8 cellular contexts compared by ENCODE assay signal in genomic region chr7:103296901-103297836, GRCh38. TPM values are rescaled to one million over a fixed set of nuclear protein-coding genes. Genes with fewer than 3 reads are reported as not detected.
DNase-seq lines count a peak whose midpoint lies in the region; TF ChIP-seq lines count a peak whose summit lies in the region.

Gene PMPCB (plus strand): TSS chr7:103297435. CDS start chr7:103297460, 25 bp downstream.

- peak; percentile 82 for DNase-seq in GDM1 (lab: John Stamatoyannopoulos, UW)
- peak; percentile 93 to 96 for DNase-seq in HAP-1 (ENCODE audit: low spot score in 2 of 2)
- DNase-seq in MG63 = peak; percentile 86
- peak; percentile 65 for DNase-seq in SHP77 treated with DMSO at 0.1 percent for 48 hours (lab: John Stamatoyannopoulos, UW)
- peak; percentile 68 for DNase-seq in activated gamma-delta T cell (lab: John Stamatoyannopoulos, UW)
- peak; percentile 87 for DNase-seq in fibroblast of the conjunctiva (ENCODE audit: low read depth)
- peak; percentile 97 for DNase-seq in stomach

- in situ Hi-C loops in HAP-1 (cut with MboI; ENCODE audit: low sequenced_read_pairs) = no loop called here

- TF ChIP-seq CTCF in neural cell (IDR thresholded peaks at IDR 0.05; ENCODE audit: poor library complexity, severe bottlenecking) (peak; percentile 97), stomach (IDR thresholded peaks at IDR 0.05) (peak in 6 of 7 experiments; percentile 35 to 99 (median 96))

- H3K9me3 ChIP-seq in HAP-1 (no peaks in the 10 kb centered on the region), MG63 (no peaks in the 10 kb centered on the region), neural cell (ENCODE audit: low read length) (no peaks in the 10 kb centered on the region), stomach (no peaks in the 10 kb centered on the region)

- peak; percentile 69 for TF ChIP-seq RAD21 in neural cell (conservative IDR thresholded peaks at IDR 0.05)

- H4K20me1 ChIP-seq in neural cell (ENCODE audit: insufficient read depth) = no peaks in the 10 kb centered on the region

- H3K4me3 ChIP-seq in HAP-1 (peak within 1 kb of the TSS; percentile 95), MG63 (peak within 1 kb of the TSS; percentile 84), neural cell (ENCODE audit: low read length) (peak within 1 kb of the TSS; percentile 92), stomach (peak within 1 kb of the TSS; percentile 69 to 94 (median 76))

- peaks cover 14% of the 10 kb centered on the region for H3K4me1 ChIP-seq in HAP-1
- peaks cover 11 to 39% (median 21%) of the 10 kb centered on the region in 4 donors for H3K4me1 ChIP-seq in stomach

- H3K27ac ChIP-seq in neural cell (ENCODE audit: low read length) = peak within 1 kb of the TSS; percentile 83
- H3K27ac ChIP-seq in stomach = peak within 1 kb of the TSS; percentile 82 to 89 (median 88)

- peak within 1 kb of the TSS; percentile 74 for H2AFZ ChIP-seq in neural cell (ENCODE audit: low read depth, low read length)

- peak within 1 kb of the TSS; percentile 97 for H3K4me2 ChIP-seq in neural cell (ENCODE audit: low read length)

- no peaks in the 10 kb centered on the region for H3K9me2 ChIP-seq in neural cell (ENCODE audit: insufficient read depth, low read length)

- H3F3A ChIP-seq in neural cell (ENCODE audit: insufficient read depth, low read length, poor library complexity, severe bottlenecking) = no peaks in the 10 kb centered on the region

- no peaks in the 10 kb centered on the region; the same call in 1 of the 2 replicates for H3K27me3 ChIP-seq in HAP-1 (ENCODE audit: low read depth)
- no peaks in the 10 kb centered on the region for H3K27me3 ChIP-seq in MG63
- H3K27me3 ChIP-seq in neural cell (ENCODE audit: insufficient read depth, low read depth, low read length) = no peaks in the 10 kb centered on the region
- H3K27me3 ChIP-seq in stomach = no peaks in the 10 kb centered on the region

- TF ChIP-seq EP300 in neural cell (conservative IDR thresholded peaks at IDR 0.05; ENCODE audit: poor library complexity, severe bottlenecking) = peak; percentile 25
- no peak for TF ChIP-seq EP300 in stomach (IDR thresholded peaks at IDR 0.05)

- peaks cover 21% of the 10 kb centered on the region for H3K79me2 ChIP-seq in neural cell (replicated peaks; ENCODE audit: insufficient read depth, low read length)

- WGBS in stomach, 5 donors = 2 to 8% (median 3%) methylated on average over 16 to 52 of the region's 52 CpGs

- no peak for TF ChIP-seq POLR2A in stomach (IDR thresholded peaks at IDR 0.05)

- H3K36me3 ChIP-seq in HAP-1 (replicated peaks) (peaks cover 33% of the 10 kb centered on the region), MG63 (peaks cover 19% of the 10 kb centered on the region), neural cell (ENCODE audit: insufficient read depth, low read length) (no peaks in the 10 kb centered on the region), stomach (peaks cover 9 to 33% (median 31%) of the 10 kb centered on the region in 4 donors)

- intact Hi-C loops in stomach (cut with DNase I; ENCODE audit: low total_unique reads) = no loop called here

- H3K9ac ChIP-seq in neural cell (ENCODE audit: low read length) = peak within 1 kb of the TSS; percentile 92

TF ChIP-seq in neural cell, 6 proteins besides CTCF, POLR2A, EP300 and RAD21:
- peak; percentile 86 for TF ChIP-seq SMC3 (conservative IDR thresholded peaks at IDR 0.05; ENCODE audit: poor library complexity)
- TF ChIP-seq TAF1 (IDR thresholded peaks at IDR 0.05; ENCODE audit: low read depth) = peak; percentile 96
- TF ChIP-seq REST (IDR thresholded peaks at IDR 0.05; ENCODE audit: borderline replicate concordance) = peak; percentile 78
- peak; percentile 77 for TF ChIP-seq MXI1 (conservative IDR thresholded peaks at IDR 0.05; ENCODE audit: poor library complexity, severe bottlenecking)
- TF ChIP-seq POLR2AphosphoS5 (IDR thresholded peaks at IDR 0.05) = peak; percentile 93
- no peak for TF ChIP-seq EZH2 (IDR thresholded peaks at IDR 0.05; ENCODE audit: borderline replicate concordance, insufficient read depth, low read length, poor library complexity, severe bottlenecking)
TF ChIP-seq in neural cell: peak in this region for 5.

RNA-seq across cellular contexts. Expression of gene PMPCB, which starts in this region (rescaled TPM):
- 44.3 and 56.3 TPM in 2 replicates for total RNA-seq in MG63 (2014; rRNA removed; shearing (Covaris generic); ENCODE audit: low replicate concordance)
- polyA plus RNA-seq in neural cell (130 and 138 TPM in 2 replicates), stomach (10 to 100 TPM; 40.2 to 60.6 (median 57.4) TPM)
- 85.5 and 95.2 TPM in 2 replicates for polyA minus RNA-seq in neural cell
- total RNA-seq in stomach = 10 to 100 TPM; 20.6 to 84.4 (median 46.8) TPM

Comparison
In these comparisons a context has a peak if more than half of its experiments do, and no peak if none do; other contexts are left out.
1. Peak in every context shown above with its lines: DNase-seq, H3K4me3 ChIP-seq and H3K27ac ChIP-seq.